ENCODE assay signal across 12 cellular contexts in the genomic region with DNA sequence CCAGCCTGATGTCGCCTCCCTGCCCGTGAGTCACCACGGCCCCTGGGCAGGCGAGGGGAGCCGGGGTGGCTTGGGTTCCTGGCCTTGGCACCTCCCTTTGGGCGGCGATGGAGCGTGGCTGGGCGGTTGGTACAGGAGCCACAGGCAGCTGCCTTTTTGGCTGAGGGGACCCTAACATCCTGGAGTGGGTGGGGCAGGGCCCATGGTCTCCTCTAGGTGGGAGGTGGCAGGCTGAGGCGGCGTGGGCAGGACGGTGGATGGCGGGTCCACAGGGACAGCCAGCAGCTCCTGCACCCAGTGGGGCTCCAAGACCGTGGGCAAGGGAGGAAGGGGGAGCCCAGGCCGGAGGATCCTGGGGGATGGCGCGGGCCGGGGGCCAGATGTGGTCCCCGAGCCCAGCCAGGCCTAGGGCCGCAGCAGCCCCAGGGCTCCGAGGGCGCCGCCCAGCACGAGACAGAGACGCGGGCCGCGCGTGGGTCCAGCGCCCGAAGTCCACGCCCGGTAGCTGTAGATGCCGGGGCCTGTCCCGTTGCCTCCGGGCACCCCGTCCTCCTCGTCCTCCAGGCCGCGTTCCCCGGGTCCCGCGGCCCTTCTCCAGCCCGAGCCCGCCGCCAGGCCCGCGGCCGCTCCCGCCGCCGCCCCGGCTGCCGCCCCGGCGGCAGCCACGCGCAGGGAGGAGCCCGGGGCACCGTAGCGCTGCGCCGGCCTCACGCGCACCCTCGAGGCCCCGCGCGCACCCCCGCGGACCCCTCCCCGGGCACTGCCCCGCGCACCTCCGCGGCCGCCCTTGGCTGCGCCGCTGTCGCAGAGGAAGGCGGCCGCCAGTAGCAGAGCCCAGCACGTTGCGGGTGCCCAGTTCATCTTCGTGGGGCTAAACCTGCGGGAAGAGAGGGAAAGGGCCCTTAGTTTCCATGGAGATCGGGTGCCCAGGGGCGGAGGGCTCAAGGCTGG. TPM values are rescaled to one million over a fixed set of nuclear protein-coding genes. Genes with fewer than 3 reads are reported as not detected.
DNase-seq lines count a peak whose midpoint lies in the region; ATAC-seq, FAIRE-seq and TF ChIP-seq lines count a peak whose summit lies in the region.
"Had no signal": no experiment of that assay in that cellular context is flagged by ENCODE, and none has a peak within 500 bp of the region (broad histone marks: within the 10 kb centered on the region; RNA-seq: fewer than 3 reads in every experiment).

No MANE protein-coding gene starts in this region.

- H3K9ac ChIP-seq in kidney (ENCODE audit: low read length in 2 of 2): no peak overlapping the region

- no peak overlapping the region for H3K27ac Mint-ChIP-seq in activated CD4-positive, alpha-beta T cell treated with anti-CD3 and anti-CD28 coated beads, Interleukin-2, amount 10 ng/mL, durations not matched to agents 24 days and 14 days
- no peak overlapping the region for H3K27ac Mint-ChIP-seq in activated naive CD8-positive, alpha-beta T cell treated with anti-CD3 and anti-CD28 coated beads, Interleukin-2, amount 10 ng/mL, durations not matched to agents 7 days and 5 days

- peak; percentile 57 for DNase-seq in activated CD4-positive, alpha-beta T cell treated with anti-CD3 and anti-CD28 coated beads, Interleukin-2, amount 10 ng/mL, durations not matched to agents 24 days and 14 days
- no peak for DNase-seq in activated CD4-positive, alpha-beta T cell treated with anti-CD3 and anti-CD28 coated beads for 1 hour
- DNase-seq in activated naive CD8-positive, alpha-beta T cell treated with anti-CD3 and anti-CD28 coated beads, Interleukin-2, amount 10 ng/mL, durations not matched to agents 7 days and 5 days: peak; percentile 38
- DNase-seq in kidney (peak; percentile 79), NK-92 (lab: John Stamatoyannopoulos, UW; ENCODE audit: unreplicated experiment) (no peak)
- DNase-seq in stimulated activated naive CD8-positive, alpha-beta T cell treated with anti-CD3 and anti-CD28 coated beads, Interleukin-15, Interleukin-2, amounts not matched to agents 100 U/mL and 50 U/mL, for 24 hours: no peak
- DNase-seq: effector CD4-positive, alpha-beta T cell; NCI-H1048 had no signal

- peak overlapping the region; percentile 39 for H3K4me3 Mint-ChIP-seq in activated CD4-positive, alpha-beta T cell treated with anti-CD3 and anti-CD28 coated beads, Interleukin-2, amount 10 ng/mL, durations not matched to agents 24 days and 14 days
- H3K4me3 Mint-ChIP-seq in activated naive CD8-positive, alpha-beta T cell treated with anti-CD3 and anti-CD28 coated beads, Interleukin-2, amount 10 ng/mL, durations not matched to agents 7 days and 5 days: peak overlapping the region; percentile 28

- peaks cover 0 to 2% of the 10 kb centered on the region in 2 donors for H3K4me1 ChIP-seq in kidney (ENCODE audit: control insufficient read depth in 1 of 2, insufficient read depth in 1 of 2, low read depth in 1 of 2, low read length in 2 of 2)

- H3K9me3 Mint-ChIP-seq in activated CD4-positive, alpha-beta T cell treated with anti-CD3 and anti-CD28 coated beads, Interleukin-2, amount 10 ng/mL, durations not matched to agents 24 days and 14 days: no peaks in the 10 kb centered on the region
- no peaks in the 10 kb centered on the region for H3K9me3 Mint-ChIP-seq in activated naive CD8-positive, alpha-beta T cell treated with anti-CD3 and anti-CD28 coated beads, Interleukin-2, amount 10 ng/mL, durations not matched to agents 7 days and 5 days

- H3K9me3 ChIP-seq in kidney (ENCODE audit: control insufficient read depth in 1 of 2, low read length in 2 of 2): no peaks in the 10 kb centered on the region

- peaks cover 5% of the 10 kb centered on the region in 2 donors for H3K36me3 ChIP-seq in kidney (ENCODE audit: control insufficient read depth in 1 of 2, insufficient read depth in 2 of 2, low read length in 2 of 2)

- H3K27ac ChIP-seq in kidney (ENCODE audit: low read depth in 2 of 2, low read length in 2 of 2): no peak overlapping the region
- H3K27ac ChIP-seq: C4-2B, RWPE1 had no signal

- intact Hi-C loops in activated CD4-positive, alpha-beta T cell treated with anti-CD3 and anti-CD28 coated beads, Interleukin-2, amount 10 ng/mL, durations not matched to agents 24 days and 14 days (cut with micrococcal nuclease): no loop called here
- intact Hi-C loops in kidney (cut with DNase I): no loop called here

- peaks cover 9% of the 10 kb centered on the region for H3K36me3 Mint-ChIP-seq in activated CD4-positive, alpha-beta T cell treated with anti-CD3 and anti-CD28 coated beads, Interleukin-2, amount 10 ng/mL, durations not matched to agents 24 days and 14 days (ENCODE audit: low read depth)
- H3K36me3 Mint-ChIP-seq in activated naive CD8-positive, alpha-beta T cell treated with anti-CD3 and anti-CD28 coated beads, Interleukin-2, amount 10 ng/mL, durations not matched to agents 7 days and 5 days: peaks cover 1% of the 10 kb centered on the region

- no peak overlapping the region for H3K4me3 ChIP-seq in kidney (ENCODE audit: low read length in 2 of 2)

- no peak for TF ChIP-seq CTCF in kidney (IDR thresholded peaks at IDR 0.05; ENCODE audit: borderline replicate concordance, extremely low read depth, insufficient read depth)

- H3K4me1 Mint-ChIP-seq in activated CD4-positive, alpha-beta T cell treated with anti-CD3 and anti-CD28 coated beads, Interleukin-2, amount 10 ng/mL, durations not matched to agents 24 days and 14 days: no peaks in the 10 kb centered on the region
- no peaks in the 10 kb centered on the region for H3K4me1 Mint-ChIP-seq in activated naive CD8-positive, alpha-beta T cell treated with anti-CD3 and anti-CD28 coated beads, Interleukin-2, amount 10 ng/mL, durations not matched to agents 7 days and 5 days

- FAIRE-seq in kidney (lab: Jason Lieb, UNC): no peak

- ATAC-seq in activated naive CD8-positive, alpha-beta T cell treated with anti-CD3 and anti-CD28 coated beads, Interleukin-2, amount 10 ng/mL, durations not matched to agents 7 days and 5 days (ENCODE audit: low read depth): peak; percentile 31
- peak; percentile 11 for ATAC-seq in stimulated activated naive CD8-positive, alpha-beta T cell treated with anti-CD3 and anti-CD28 coated beads, Interleukin-15, Interleukin-2, amounts not matched to agents 100 U/mL and 50 U/mL, for 24 hours
- ATAC-seq in HG03354 (IDR thresholded peaks at IDR 0.05; ENCODE audit: poor library complexity, severe bottlenecking, unreplicated experiment) (no peak), HG03342 (IDR thresholded peaks at IDR 0.05; ENCODE audit: unreplicated experiment) (no peak)

- POLR2A ChIA-PET in activated naive CD8-positive, alpha-beta T cell treated with anti-CD3 and anti-CD28 coated beads, Interleukin-2, amount 10 ng/mL, durations not matched to agents 7 days and 5 days (lab: Charles Lee): interaction anchor here (1.1 kb wide), 1 partner anchor 11 kb away, joined by 4 read pairs; no protein-coding TSS in a partner anchor

- H3K27me3 Mint-ChIP-seq in activated CD4-positive, alpha-beta T cell treated with anti-CD3 and anti-CD28 coated beads, Interleukin-2, amount 10 ng/mL, durations not matched to agents 24 days and 14 days: peaks cover 4% of the 10 kb centered on the region
- peaks cover 9% of the 10 kb centered on the region for H3K27me3 Mint-ChIP-seq in activated naive CD8-positive, alpha-beta T cell treated with anti-CD3 and anti-CD28 coated beads, Interleukin-2, amount 10 ng/mL, durations not matched to agents 7 days and 5 days

RNA-seq across cellular contexts. Expression of a gene that starts 1.3 kb away (rescaled TPM):
- total RNA-seq in activated CD4-positive, alpha-beta T cell treated with anti-CD3 and anti-CD28 coated beads, Interleukin-2, amount 10 ng/mL, durations not matched to agents 24 days and 14 days: not detected in 2 replicates
- not detected for total RNA-seq in activated naive CD8-positive, alpha-beta T cell treated with anti-CD3 and anti-CD28 coated beads, Interleukin-2, amount 10 ng/mL, durations not matched to agents 7 days and 5 days
- total RNA-seq in kidney: not detected
- not detected for polyA plus RNA-seq in kidney (ENCODE audit: insufficient read depth, low read depth, low replicate concordance)

RNA-seq across cellular contexts. Expression of a gene that starts 29.1 kb away (rescaled TPM):
- 66.8 and 68.1 TPM in 2 replicates for total RNA-seq in activated CD4-positive, alpha-beta T cell treated with anti-CD3 and anti-CD28 coated beads, Interleukin-2, amount 10 ng/mL, durations not matched to agents 24 days and 14 days
- 10 to 100 TPM; 53.7 to 56.6 TPM for total RNA-seq in activated naive CD8-positive, alpha-beta T cell treated with anti-CD3 and anti-CD28 coated beads, Interleukin-2, amount 10 ng/mL, durations not matched to agents 7 days and 5 days
- 51.1 TPM for total RNA-seq in kidney
- polyA plus RNA-seq in kidney (ENCODE audit: insufficient read depth, low read depth, low replicate concordance): 68.5 TPM

RNA-seq across cellular contexts. Expression of a gene that starts 30.6 kb away (rescaled TPM):
- total RNA-seq in activated CD4-positive, alpha-beta T cell treated with anti-CD3 and anti-CD28 coated beads, Interleukin-2, amount 10 ng/mL, durations not matched to agents 24 days and 14 days: 0.76 and 0.77 TPM in 2 replicates
- 1 to 10 TPM; 5.7 to 6.3 TPM for total RNA-seq in activated naive CD8-positive, alpha-beta T cell treated with anti-CD3 and anti-CD28 coated beads, Interleukin-2, amount 10 ng/mL, durations not matched to agents 7 days and 5 days
- total RNA-seq in kidney: 3.9 TPM
- 0.37 TPM for polyA plus RNA-seq in kidney (ENCODE audit: insufficient read depth, low read depth, low replicate concordance)

RNA-seq across cellular contexts. Expression of a gene that starts 44.0 kb away (rescaled TPM):
- total RNA-seq in activated CD4-positive, alpha-beta T cell treated with anti-CD3 and anti-CD28 coated beads, Interleukin-2, amount 10 ng/mL, durations not matched to agents 24 days and 14 days: 9.3 and 9.4 TPM in 2 replicates
- 1 to 10 TPM; 7.2 to 9.9 TPM for total RNA-seq in activated naive CD8-positive, alpha-beta T cell treated with anti-CD3 and anti-CD28 coated beads, Interleukin-2, amount 10 ng/mL, durations not matched to agents 7 days and 5 days
- 7.0 TPM for total RNA-seq in kidney
- 14.4 TPM for polyA plus RNA-seq in kidney (ENCODE audit: insufficient read depth, low read depth, low replicate concordance)

RNA-seq across cellular contexts. Expression of a gene that starts 49.9 kb away (rescaled TPM):
- total RNA-seq in activated CD4-positive, alpha-beta T cell treated with anti-CD3 and anti-CD28 coated beads, Interleukin-2, amount 10 ng/mL, durations not matched to agents 24 days and 14 days: 64.3 and 66.3 TPM in 2 replicates
- total RNA-seq in activated naive CD8-positive, alpha-beta T cell treated with anti-CD3 and anti-CD28 coated beads, Interleukin-2, amount 10 ng/mL, durations not matched to agents 7 days and 5 days: 10 to 100 TPM; 33.5 to 36.1 TPM
- 85.6 TPM for total RNA-seq in kidney
- polyA plus RNA-seq in kidney (ENCODE audit: insufficient read depth, low read depth, low replicate concordance): 599 TPM

Comparison
In these comparisons a context has a peak if more than half of its experiments do, and no peak if none do; other contexts are left out.
1. DNase-seq: peak in activated CD4-positive, alpha-beta T cell treated with anti-CD3 and anti-CD28 coated beads, Interleukin-2, amount 10 ng/mL, durations not matched to agents 24 days and 14 days (single experiment), activated naive CD8-positive, alpha-beta T cell treated with anti-CD3 and anti-CD28 coated beads, Interleukin-2, amount 10 ng/mL, durations not matched to agents 7 days and 5 days (single experiment) and kidney (single experiment); none in activated CD4-positive, alpha-beta T cell treated with anti-CD3 and anti-CD28 coated beads for 1 hour (single experiment), stimulated activated naive CD8-positive, alpha-beta T cell treated with anti-CD3 and anti-CD28 coated beads, Interleukin-15, Interleukin-2, amounts not matched to agents 100 U/mL and 50 U/mL, for 24 hours (single experiment) and NK-92 (single experiment).
2. ATAC-seq: peak in activated naive CD8-positive, alpha-beta T cell treated with anti-CD3 and anti-CD28 coated beads, Interleukin-2, amount 10 ng/mL, durations not matched to agents 7 days and 5 days (single experiment) and stimulated activated naive CD8-positive, alpha-beta T cell treated with anti-CD3 and anti-CD28 coated beads, Interleukin-15, Interleukin-2, amounts not matched to agents 100 U/mL and 50 U/mL, for 24 hours (single experiment); none in HG03354 (single experiment) and HG03342 (single experiment).